In genomic region chr5:39661026-39661779, GRCh38 we compare ENCODE assay signal across 16 cellular contexts.
DNase-seq lines count a peak whose midpoint lies in the region; ATAC-seq and TF ChIP-seq lines count a peak whose summit lies in the region.
"Had no signal": no experiment of that assay in that cellular context is flagged by ENCODE, and none has a peak within 500 bp of the region (broad histone marks: within the 10 kb centered on the region; RNA-seq: fewer than 3 reads in every experiment).

No MANE protein-coding gene starts in this region.

- H3K4me3 ChIP-seq in AG09309 (ENCODE audit: control insufficient read depth, low read depth, low read length) (no peak overlapping the region), Loucy (ENCODE audit: low read length, poor library complexity, severe bottlenecking) (no peak overlapping the region)
- H3K4me3 ChIP-seq: cardiac muscle cell, esophagus muscularis mucosa, SJCRH30, spleen, tibial nerve had no signal

- no peaks in the 10 kb centered on the region for H3K9me2 ChIP-seq in Loucy (replicated peaks; ENCODE audit: low read depth, low read length)

- H3K9me3 ChIP-seq in Loucy (ENCODE audit: insufficient read depth, low read depth, low read length), result no peaks in the 10 kb centered on the region
- H3K9me3 ChIP-seq: esophagus muscularis mucosa, SJCRH30, spleen had no signal

- no peaks in the 10 kb centered on the region for H3K27me3 ChIP-seq in Loucy (ENCODE audit: insufficient read depth, low read length, poor library complexity, severe bottlenecking)
- H3K27me3 ChIP-seq: cardiac muscle cell, esophagus muscularis mucosa, spleen, tibial nerve had no signal

- in situ Hi-C loops in GM13977 (cut with MboI; ENCODE audit: low pct_unique_long_range_greater_than_20kb, low sequenced_read_pairs, unreplicated experiment), result no loop called here

- peak; percentile 20 for DNase-seq in AG09309 (ENCODE audit: low read depth)
- peak; percentile 12 for DNase-seq in astrocyte of the hippocampus (ENCODE audit: low read depth, low spot score)
- peak; percentile 73 for DNase-seq in iris pigment epithelial cell (ENCODE audit: low read depth)
- no peak for DNase-seq in GM13977 (ENCODE audit: low spot score)
- DNase-seq in NCI-H2171 (lab: John Stamatoyannopoulos, UW), result no peak
- no peak for DNase-seq in SKM-1 treated with dmso at 0.1 percent for 144 hours (lab: John Stamatoyannopoulos, UW; ENCODE audit: unreplicated experiment)
- DNase-seq: activated CD4-positive, alpha-beta T cell treated with anti-CD3 and anti-CD28 coated beads for 1 hour; DMS79; NCI-H1105 treated with DMSO at 0.1 percent for 48 hours; SJCRH30; spleen had no signal

- no peak for ATAC-seq in HG02678 (IDR thresholded peaks at IDR 0.05; ENCODE audit: unreplicated experiment)

- H3K9ac ChIP-seq in Loucy (ENCODE audit: low read depth, low read length, poor library complexity, severe bottlenecking), result no peak overlapping the region

- H3K4me1 ChIP-seq in Loucy (ENCODE audit: insufficient read depth, low read length, poor library complexity, severe bottlenecking), result no peaks in the 10 kb centered on the region
- H3K4me1 ChIP-seq: esophagus muscularis mucosa, SJCRH30, spleen had no signal

- peak overlapping the region; percentile 14 for H3K4me2 ChIP-seq in Loucy (ENCODE audit: low read depth, low read length, poor library complexity, severe bottlenecking)

- H2AFZ ChIP-seq in Loucy (ENCODE audit: low read length), result no peak overlapping the region

- no peaks in the 10 kb centered on the region for H4K20me1 ChIP-seq in Loucy (ENCODE audit: insufficient read depth, low read length, poor library complexity, severe bottlenecking)

- H3K79me2 ChIP-seq in Loucy (ENCODE audit: insufficient read depth, low read length), result no peaks in the 10 kb centered on the region

- no peaks in the 10 kb centered on the region for H3F3A ChIP-seq in Loucy (ENCODE audit: low read depth)

- TF ChIP-seq CTCF in AG09309 (IDR thresholded peaks at IDR 0.05; ENCODE audit: control insufficient read depth, insufficient read depth, low read depth, low read length, missing control alignments), result no peak
- TF ChIP-seq CTCF in Loucy (conservative IDR thresholded peaks at IDR 0.05; ENCODE audit: low read length), result no peak
- TF ChIP-seq CTCF in GM13977 (IDR thresholded peaks at IDR 0.05; ENCODE audit: extremely low read depth, insufficient read depth, missing control alignments), result no peak

- H3K36me3 ChIP-seq in Loucy (ENCODE audit: insufficient read depth, low read length), result no peaks in the 10 kb centered on the region
- H3K36me3 ChIP-seq: cardiac muscle cell, esophagus muscularis mucosa, SJCRH30, spleen, tibial nerve had no signal

Comparison
In these comparisons a context has a peak if more than half of its experiments do, and no peak if none do; other contexts are left out.
1. DNase-seq: peak in AG09309 (single experiment), astrocyte of the hippocampus (single experiment) and iris pigment epithelial cell (single experiment); none in GM13977 (single experiment), NCI-H2171 (single experiment) and SKM-1 treated with dmso at 0.1 percent for 144 hours (single experiment).